ENCODE assay signal across 12 cellular contexts in genomic region chr19:1231729-1232128, GRCh38. TPM values are rescaled to one million over a fixed set of nuclear protein-coding genes. Genes with fewer than 3 reads are reported as not detected.
DNase-seq lines count a peak whose midpoint lies in the region; ATAC-seq, FAIRE-seq and TF ChIP-seq lines count a peak whose summit lies in the region.
"Had no signal": no experiment of that assay in that cellular context is flagged by ENCODE, and none has a peak within 500 bp of the region (broad histone marks: within the 10 kb centered on the region; RNA-seq: fewer than 3 reads in every experiment).

No MANE protein-coding gene starts in this region.

- TF ChIP-seq CTCF in A549 (IDR thresholded peaks at IDR 0.05) = no peak
- TF ChIP-seq CTCF in PC-9 (conservative IDR thresholded peaks at IDR 0.05) = no peak
- TF ChIP-seq CTCF in right lobe of liver (IDR thresholded peaks at IDR 0.05) = no peak

- TF ChIP-seq POLR2A in A549 (IDR thresholded peaks at IDR 0.05; ENCODE audit: low read length) (no peak), right lobe of liver (IDR thresholded peaks at IDR 0.05) (no peak)

- no peaks in the 10 kb centered on the region for H3K9me2 ChIP-seq in PC-9 (ENCODE audit: insufficient read depth)

- CTCF ChIA-PET in A549 (lab: Yijun Ruan, JAX) (interaction anchor here (0.8 to 4.2 kb wide), 3 partner anchors 10 to 232 kb away, joined by 3 to 26 read pairs (median 3); no protein-coding TSS in a partner anchor), PC-9 (lab: Charles Lee) (no interaction called here)

- ATAC-seq in A549 (peak; percentile 28 to 35; a peak in 3 of 6 replicates), right lobe of liver (peak; percentile 9 to 48 (median 44)), GM18870 (IDR thresholded peaks at IDR 0.05; ENCODE audit: unreplicated experiment) (no peak)

- peaks cover 9% of the 10 kb centered on the region for H3F3A ChIP-seq in PC-9 (ENCODE audit: insufficient read depth, low read depth)

- H3K79me2 ChIP-seq in PC-9 (ENCODE audit: low read depth) = no peaks in the 10 kb centered on the region

- H3K4me2 ChIP-seq in A549 = no peak overlapping the region
- H3K4me2 ChIP-seq in PC-9 = no peak overlapping the region

- peaks cover 25% of the 10 kb centered on the region; the same call in 2 of the 3 replicates for H3K4me1 ChIP-seq in A549
- 0 out of 2 replicates have a peak, but pooled peaks cover 6% of the 10 kb centered on the region for H3K4me1 ChIP-seq in PC-9 (replicated peaks; ENCODE audit: insufficient read depth)
- H3K4me1 ChIP-seq in right lobe of liver = no peaks in the 10 kb centered on the region

- H3K27me3 ChIP-seq in PC-9 (ENCODE audit: insufficient read depth, low read depth) = no peaks in the 10 kb centered on the region
- H3K27me3 ChIP-seq in right lobe of liver = no peaks in the 10 kb centered on the region
- H3K27me3 ChIP-seq: tibial nerve had no signal

- no peaks in the 10 kb centered on the region for H4K20me1 ChIP-seq in PC-9 (ENCODE audit: insufficient read depth)

- DNase-seq in A549 (ENCODE audit: low read depth in 1 of 2, low spot score in 1 of 2) (no peak), PC-9 (peak; percentile 61 to 63), right lobe of liver (no peak), NCI-H1417 (lab: John Stamatoyannopoulos, UW) (no peak), NCI-H524 treated with DMSO at 0.1 percent for 48 hours (lab: John Stamatoyannopoulos, UW) (no peak)
- DNase-seq: activated naive CD8-positive, alpha-beta T cell treated with anti-CD3 and anti-CD28 coated beads, Interleukin-2, amount 10 ng/mL, durations not matched to agents 7 days and 5 days; NCI-H1436 treated with DMSO at 0.1 percent for 48 hours had no signal

- H2AFZ ChIP-seq in PC-9 = no peak overlapping the region

- 56% methylated on average over 7 of the region's 10 CpGs for WGBS in A549 (ENCODE audit: missing lambda C conversion rate)
- 45% methylated on average over 2 of the region's 10 CpGs for WGBS in right lobe of liver (ENCODE audit: insufficient coverage, low coverage, low lambda C conversion rate, missing lambda C conversion rate)

- no TSS peak for BruUV-seq in PC-9 (replicated peaks; lab: Mats Ljungman, UMichigan)

- intact Hi-C loops in PC-9 (cut with micrococcal nuclease; ENCODE audit: unreplicated experiment) = no loop called here
- intact Hi-C loops in right lobe of liver (cut with DNase I) = no loop called here

- TF ChIP-seq RAD21 in A549 (conservative IDR thresholded peaks at IDR 0.05 in 1 of 2, IDR thresholded peaks at IDR 0.05 in 1 of 2) = no peak

- H3K9me3 ChIP-seq in A549 = no peaks in the 10 kb centered on the region
- no peaks in the 10 kb centered on the region for H3K9me3 ChIP-seq in PC-9 (ENCODE audit: insufficient read depth, low read depth)
- H3K9me3 ChIP-seq in right lobe of liver = no peaks in the 10 kb centered on the region
- H3K9me3 ChIP-seq: tibial nerve had no signal

- no peak for FAIRE-seq in A549 (lab: Jason Lieb, UNC)
- FAIRE-seq: endothelial cell of umbilical vein, islet of Langerhans had no signal

- no peak for TF ChIP-seq EP300 in A549 (IDR thresholded peaks at IDR 0.05)

- POLR2A ChIA-PET in A549 (lab: Yijun Ruan, JAX) = interaction anchor here (1.4 kb wide), 1 partner anchor 37 kb away, joined by 3 read pairs; no protein-coding TSS in a partner anchor
- POLR2A ChIA-PET in PC-9 (lab: Charles Lee; ENCODE audit: unreplicated experiment) = no interaction called here

- peak overlapping the region in 1 of 2 experiments; percentile 43; a peak in 3 of 6 replicates for H3K27ac ChIP-seq in A549
- no peak overlapping the region for H3K27ac ChIP-seq in PC-9
- H3K27ac ChIP-seq in right lobe of liver = no peak overlapping the region

- H3K36me3 ChIP-seq in PC-9 (ENCODE audit: low read depth) (no peaks in the 10 kb centered on the region), right lobe of liver (peaks cover 0 to 1% (median under 1%) of the 10 kb centered on the region in 4 donors)

- H3K4me3 ChIP-seq in A549 (no peak overlapping the region), PC-9 (no peak overlapping the region), right lobe of liver (no peak overlapping the region)
- H3K4me3 ChIP-seq: tibial nerve had no signal

TF ChIP-seq in A549, 52 proteins besides CTCF, POLR2A, EP300 and RAD21:
- TF ChIP-seq HEYL (CRISPR knock-in tag; IDR thresholded peaks at IDR 0.05) = no peak
- TF ChIP-seq CHD2 (IDR thresholded peaks at IDR 0.05; ENCODE audit: low read length, partially characterized antibody) = no peak
- TF ChIP-seq MYC (IDR thresholded peaks at IDR 0.05; ENCODE audit: borderline replicate concordance, low read length) = no peak
- no peak for TF ChIP-seq ZNF302 (CRISPR knock-in tag; IDR thresholded peaks at IDR 0.05)
- no peak for TF ChIP-seq EHF (CRISPR knock-in tag; IDR thresholded peaks at IDR 0.05)
- no peak for TF ChIP-seq HOXA7 (CRISPR knock-in tag; IDR thresholded peaks at IDR 0.05)
- no peak for TF ChIP-seq SMC3 (IDR thresholded peaks at IDR 0.05)
- TF ChIP-seq CBX8 (IDR thresholded peaks at IDR 0.05) = no peak
- TF ChIP-seq RNF2 (IDR thresholded peaks at IDR 0.05; ENCODE audit: borderline replicate concordance, low read depth) = no peak
- TF ChIP-seq JUNB (IDR thresholded peaks at IDR 0.05) = no peak
- TF ChIP-seq E2F6 (IDR thresholded peaks at IDR 0.05; ENCODE audit: borderline replicate concordance, low read depth) = no peak
- no peak for TF ChIP-seq CHD4 (IDR thresholded peaks at IDR 0.05; ENCODE audit: borderline replicate concordance)

RNA-seq across cellular contexts. Expression of gene CBARP, which starts 6.1 kb away (rescaled TPM):
- polyA plus RNA-seq in A549 (2011; rRNA removed) (0.19 and 0.30 TPM in 2 replicates), A549 (2017; fragmentation: RNase III; extraction: RNeasy Plus Mini Kit Qiagen cat#74134 plus additional on column Dnase treatment) (1.7 to 2.0 TPM (median 1.9 TPM) in 3 replicates)
- polyA plus RNA-seq in A549 (2012; cell fraction: cytosol; rRNA removed) = 1.3 and 2.3 TPM in 2 replicates
- 4.5 and 8.2 TPM in 2 replicates for polyA plus RNA-seq in A549 (2012; cell fraction: nucleus; rRNA removed)
- 0.21 and 0.24 TPM in 2 replicates for polyA minus RNA-seq in A549 (2011; rRNA and poly(A)+ RNA removed)
- total RNA-seq in PC-9 (2021) (1.8 and 1.9 TPM in 2 replicates), right lobe of liver (under 1 TPM; 0.15 to 0.62 (median 0.31) TPM)
- polyA plus RNA-seq: IgD-negative memory B cell had no signal

RNA-seq across cellular contexts. Expression of gene ATP5F1D, which starts 9.8 kb away (rescaled TPM):
- polyA plus RNA-seq in A549 (2011; rRNA removed) (18.5 and 28.7 TPM in 2 replicates), A549 (2017; fragmentation: RNase III; extraction: RNeasy Plus Mini Kit Qiagen cat#74134 plus additional on column Dnase treatment) (96.9 to 101 TPM (median 99.7 TPM) in 3 replicates)
- polyA plus RNA-seq in A549 (2012; cell fraction: cytosol; rRNA removed) = 158 and 210 TPM in 2 replicates
- 114 and 225 TPM in 2 replicates for polyA plus RNA-seq in A549 (2012; cell fraction: nucleus; rRNA removed)
- polyA minus RNA-seq in A549 (2011; rRNA and poly(A)+ RNA removed) = 12.4 and 18.2 TPM in 2 replicates
- total RNA-seq in PC-9 (2021) (157 and 214 TPM in 2 replicates), right lobe of liver (100 to 1,000 TPM in 5 of 6 experiments, 10 to 100 TPM in 1; 98.1 to 240 (median 137) TPM)

RNA-seq across cellular contexts. Expression of gene MIDN, which starts 16.7 kb away (rescaled TPM):
- polyA plus RNA-seq in A549 (2011; rRNA removed) (9.1 and 11.8 TPM in 2 replicates), A549 (2017; fragmentation: RNase III; extraction: RNeasy Plus Mini Kit Qiagen cat#74134 plus additional on column Dnase treatment) (27.7 to 33.4 TPM (median 31.4 TPM) in 3 replicates)
- 17.7 and 27.8 TPM in 2 replicates for polyA plus RNA-seq in A549 (2012; cell fraction: cytosol; rRNA removed)
- polyA plus RNA-seq in A549 (2012; cell fraction: nucleus; rRNA removed) = 45.7 and 73.9 TPM in 2 replicates
- polyA minus RNA-seq in A549 (2011; rRNA and poly(A)+ RNA removed) = 23.7 and 25.2 TPM in 2 replicates
- total RNA-seq in PC-9 (2021) (61.4 and 92.0 TPM in 2 replicates), right lobe of liver (10 to 100 TPM; 22.3 to 55.1 (median 29.3) TPM)

RNA-seq across cellular contexts. Expression of gene STK11, which starts 26.2 kb away (rescaled TPM):
- polyA plus RNA-seq in A549 (2011; rRNA removed) = 12.2 and 16.2 TPM in 2 replicates
- 35.2 and 42.6 TPM in 2 replicates for polyA plus RNA-seq in A549 (2012; cell fraction: cytosol; rRNA removed)
- 108 and 121 TPM in 2 replicates for polyA plus RNA-seq in A549 (2012; cell fraction: nucleus; rRNA removed)
- polyA plus RNA-seq in A549 (2017; fragmentation: RNase III; extraction: RNeasy Plus Mini Kit Qiagen cat#74134 plus additional on column Dnase treatment) = 33.6 to 34.2 TPM (median 34.0 TPM) in 3 replicates
- 18.6 and 21.3 TPM in 2 replicates for polyA minus RNA-seq in A549 (2011; rRNA and poly(A)+ RNA removed)
- 53.0 and 59.5 TPM in 2 replicates for total RNA-seq in PC-9 (2021)
- total RNA-seq in right lobe of liver = 10 to 100 TPM; 23.8 to 34.0 (median 29.5) TPM

RNA-seq across cellular contexts. Expression of gene CIRBP, which starts 37.4 kb away (rescaled TPM):
- polyA plus RNA-seq in A549 (2011; rRNA removed) (92.4 and 151 TPM in 2 replicates), A549 (2017; fragmentation: RNase III; extraction: RNeasy Plus Mini Kit Qiagen cat#74134 plus additional on column Dnase treatment) (178 to 201 TPM (median 189 TPM) in 3 replicates)
- polyA plus RNA-seq in A549 (2012; cell fraction: cytosol; rRNA removed) = 111 and 147 TPM in 2 replicates
- 246 and 410 TPM in 2 replicates for polyA plus RNA-seq in A549 (2012; cell fraction: nucleus; rRNA removed)
- polyA minus RNA-seq in A549 (2011; rRNA and poly(A)+ RNA removed) = 38.3 and 44.0 TPM in 2 replicates
- total RNA-seq in PC-9 (2021) (86.9 and 143 TPM in 2 replicates), right lobe of liver (100 to 1,000 TPM in 2 of 6 experiments, 10 to 100 TPM in 4; 69.2 to 111 (median 89.5) TPM)

Comparison
In these comparisons a context has a peak if more than half of its experiments do, and no peak if none do; other contexts are left out.
1. DNase-seq: peak in PC-9 (2 of 2); none in A549 (0 of 2), right lobe of liver (0 of 3), NCI-H1417 (0 of 3) and NCI-H524 treated with DMSO at 0.1 percent for 48 hours (single experiment).